In genomic region chr16:72969146-72969545, GRCh38 we compare ENCODE assay signal across 14 cellular contexts.
DNase-seq lines count a peak whose midpoint lies in the region; TF ChIP-seq lines count a peak whose summit lies in the region.
"Had no signal": no experiment of that assay in that cellular context is flagged by ENCODE, and none has a peak within 500 bp of the region (broad histone marks: within the 10 kb centered on the region; RNA-seq: fewer than 3 reads in every experiment).

No MANE protein-coding gene starts in this region.

- no peaks in the 10 kb centered on the region for H3K9me3 ChIP-seq in ascending aorta
- H3K9me3 ChIP-seq in left ventricle myocardium inferior (replicated peaks): no peaks in the 10 kb centered on the region
- H3K9me3 ChIP-seq in CD8-positive, alpha-beta memory T cell (ENCODE audit: low read length): no peaks in the 10 kb centered on the region
- H3K9me3 ChIP-seq: BLaER1, Peyer's patch had no signal

- H3K27me3 Mint-ChIP-seq in progenitor cell of endocrine pancreas: no peaks in the 10 kb centered on the region
- no peaks in the 10 kb centered on the region for H3K27me3 Mint-ChIP-seq in type B pancreatic cell
- H3K27me3 Mint-ChIP-seq in CD8-positive, alpha-beta memory T cell: peaks cover 0 to 4% of the 10 kb centered on the region in 2 donors
- H3K27me3 Mint-ChIP-seq in CD14-positive monocyte (ENCODE audit: low read depth in 3 of 3): peaks cover 0 to 4% (median 0%) of the 10 kb centered on the region in 3 donors

- peaks cover 7% of the 10 kb centered on the region for H3K36me3 Mint-ChIP-seq in progenitor cell of endocrine pancreas (ENCODE audit: insufficient read depth)
- peaks cover 15% of the 10 kb centered on the region for H3K36me3 Mint-ChIP-seq in type B pancreatic cell
- no peaks in the 10 kb centered on the region for H3K36me3 Mint-ChIP-seq in CD8-positive, alpha-beta memory T cell
- H3K36me3 Mint-ChIP-seq in CD14-positive monocyte: peaks cover 2 to 10% of the 10 kb centered on the region in 2 donors

- intact Hi-C loops in ascending aorta (cut with DNase I): no loop called here
- intact Hi-C loops in left ventricle myocardium inferior (cut with micrococcal nuclease): no loop called here
- intact Hi-C loops in CD14-positive monocyte (cut with micrococcal nuclease): no loop called here

- H3K27ac ChIP-seq in ascending aorta (peak overlapping the region; percentile 11 to 48), left ventricle myocardium inferior (replicated peaks) (peak overlapping the region; percentile 40)
- H3K27ac ChIP-seq in CD8-positive, alpha-beta memory T cell (ENCODE audit: low read depth, low read length): no peak overlapping the region
- H3K27ac ChIP-seq: BLaER1, Peyer's patch had no signal

- H3K4me3 Mint-ChIP-seq in progenitor cell of endocrine pancreas (ENCODE audit: low read depth) (no peak overlapping the region), type B pancreatic cell (peak overlapping the region; percentile 44), CD14-positive monocyte (no peak overlapping the region)
- H3K4me3 Mint-ChIP-seq in CD8-positive, alpha-beta memory T cell: no peak overlapping the region

- POLR2A ChIA-PET in CD8-positive, alpha-beta memory T cell (lab: Charles Lee): no interaction called here

- H3K4me1 ChIP-seq in ascending aorta (peaks cover 0 to 29% of the 10 kb centered on the region in 2 donors), left ventricle myocardium inferior (peaks cover 27% of the 10 kb centered on the region)
- H3K4me1 ChIP-seq in CD8-positive, alpha-beta memory T cell (ENCODE audit: insufficient read depth, low read length): no peaks in the 10 kb centered on the region
- H3K4me1 ChIP-seq: BLaER1, Peyer's patch had no signal

- H3K9me3 Mint-ChIP-seq in progenitor cell of endocrine pancreas (ENCODE audit: low read depth) (no peaks in the 10 kb centered on the region), type B pancreatic cell (no peaks in the 10 kb centered on the region), CD14-positive monocyte (no peaks in the 10 kb centered on the region)
- H3K9me3 Mint-ChIP-seq in CD8-positive, alpha-beta memory T cell: peaks cover 0 to 2% (median 0%) of the 10 kb centered on the region in 5 donors

- no peaks in the 10 kb centered on the region for H3K27me3 ChIP-seq in ascending aorta
- H3K27me3 ChIP-seq in left ventricle myocardium inferior (ENCODE audit: low read depth): no peaks in the 10 kb centered on the region
- H3K27me3 ChIP-seq in CD8-positive, alpha-beta memory T cell (ENCODE audit: insufficient read depth, low read length, poor library complexity, severe bottlenecking): no peaks in the 10 kb centered on the region
- H3K27me3 ChIP-seq: BLaER1, Peyer's patch had no signal

- TF ChIP-seq CTCF in ascending aorta (IDR thresholded peaks at IDR 0.05) (no peak), left ventricle myocardium inferior (IDR thresholded peaks at IDR 0.05; ENCODE audit: borderline replicate concordance) (no peak), progenitor cell of endocrine pancreas (IDR thresholded peaks at IDR 0.05; ENCODE audit: unreplicated experiment) (no peak), type B pancreatic cell (conservative IDR thresholded peaks at IDR 0.05) (no peak), CD14-positive monocyte (IDR thresholded peaks at IDR 0.05) (no peak)

- DNase-seq in ascending aorta (ENCODE audit: low spot score in 2 of 2) (no peak), left ventricle myocardium inferior (no peak), progenitor cell of endocrine pancreas (ENCODE audit: low spot score, unreplicated experiment) (no peak), type B pancreatic cell (ENCODE audit: extremely low spot score, unreplicated experiment) (no peak), CD14-positive monocyte (ENCODE audit: low spot score) (no peak)
- no peak for DNase-seq in CD8-positive, alpha-beta memory T cell
- DNase-seq in activated naive CD4-positive, alpha-beta T cell treated with anti-CD3 and anti-CD28 coated beads, Interleukin-2, amount 50 U/mL, for 16 hours: no peak
- DNase-seq: MM.1S, NCI-H1930, NCI-H2171, NCI-H774, Peyer's patch, SHP77 treated with DMSO at 0.1 percent for 48 hours had no signal

- H3K4me1 Mint-ChIP-seq in progenitor cell of endocrine pancreas (ENCODE audit: low read depth) (peaks cover 20% of the 10 kb centered on the region), type B pancreatic cell (ENCODE audit: unreplicated experiment) (peaks cover 53% of the 10 kb centered on the region), CD14-positive monocyte (peaks cover 5% of the 10 kb centered on the region)
- H3K4me1 Mint-ChIP-seq in CD8-positive, alpha-beta memory T cell: no peaks in the 10 kb centered on the region

- CTCF ChIA-PET in CD8-positive, alpha-beta memory T cell (lab: Charles Lee): no interaction called here

- H3K27ac Mint-ChIP-seq in progenitor cell of endocrine pancreas: peak overlapping the region; percentile 9
- peak overlapping the region; percentile 76 for H3K27ac Mint-ChIP-seq in type B pancreatic cell
- H3K27ac Mint-ChIP-seq in CD8-positive, alpha-beta memory T cell: no peak overlapping the region
- peak overlapping the region in 1 of 7 donors; percentile 42 for H3K27ac Mint-ChIP-seq in CD14-positive monocyte

- peaks cover 0 to 12% of the 10 kb centered on the region in 2 donors for H3K36me3 ChIP-seq in ascending aorta
- no peaks in the 10 kb centered on the region for H3K36me3 ChIP-seq in left ventricle myocardium inferior
- H3K36me3 ChIP-seq in CD8-positive, alpha-beta memory T cell (ENCODE audit: insufficient read depth, low read length): no peaks in the 10 kb centered on the region
- H3K36me3 ChIP-seq: BLaER1, Peyer's patch had no signal

- H3K4me3 ChIP-seq in ascending aorta (no peak overlapping the region), left ventricle myocardium inferior (no peak overlapping the region)
- H3K4me3 ChIP-seq in CD8-positive, alpha-beta memory T cell (ENCODE audit: low read length): no peak overlapping the region
- H3K4me3 ChIP-seq: BLaER1, Peyer's patch had no signal

Comparison
In these comparisons a context has a peak if more than half of its experiments do, and no peak if none do; other contexts are left out.
1. H3K27ac Mint-ChIP-seq: peak in progenitor cell of endocrine pancreas (single experiment) and type B pancreatic cell (single experiment); none in CD8-positive, alpha-beta memory T cell (0 of 8).